1 cellular context compared by ENCODE assay signal in the genomic region with DNA sequence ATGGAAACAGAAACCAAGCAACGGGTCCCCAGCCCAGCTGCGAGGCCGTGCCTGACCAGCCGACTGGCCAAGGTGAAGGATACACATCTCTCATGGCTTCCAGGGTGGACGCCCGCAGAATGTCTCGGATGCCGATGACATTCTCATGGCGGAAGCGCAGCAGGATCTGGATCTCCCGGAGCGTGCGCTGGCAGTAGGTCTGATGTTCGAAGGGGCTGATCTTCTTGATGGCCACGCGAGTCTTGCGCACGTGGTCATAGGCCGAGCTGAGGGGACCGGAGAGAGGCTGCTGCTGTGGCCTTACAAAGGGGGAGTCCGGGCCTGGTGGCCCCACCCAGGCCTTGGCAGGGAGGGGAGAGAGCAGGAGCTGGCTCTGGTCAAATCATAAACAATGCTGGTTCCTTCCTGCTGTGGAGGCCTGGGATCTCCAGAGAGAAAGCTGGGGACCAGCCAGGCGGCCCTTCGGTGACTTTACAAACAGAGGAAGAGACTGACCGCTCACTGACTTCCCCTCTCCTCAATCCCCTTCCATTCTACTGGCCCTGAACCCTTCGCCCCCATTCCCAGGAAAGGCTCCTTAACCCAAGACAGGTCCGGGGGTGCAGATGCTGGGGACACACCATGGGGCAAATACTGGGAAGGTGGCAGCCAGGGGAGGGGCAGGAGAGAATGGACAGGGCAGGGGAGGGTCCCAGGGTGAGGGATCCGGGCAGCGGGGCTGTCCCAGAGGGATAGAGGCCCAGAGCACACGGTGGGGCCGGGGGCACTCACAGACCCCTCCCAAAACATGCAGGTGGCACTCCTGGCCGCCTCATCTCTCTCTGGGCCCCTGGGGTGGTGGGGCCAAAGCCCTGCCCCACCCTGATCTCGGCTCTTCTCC.
TF ChIP-seq lines count a peak whose summit lies in the region.

No MANE protein-coding gene starts in this region.

TF ChIP-seq in K562, 482 proteins besides CTCF, POLR2A, EP300 and RAD21:
- TF ChIP-seq KDM5B (IDR thresholded peaks at IDR 0.05; ENCODE audit: insufficient replicate concordance, low read depth, low read length) (peak; percentile 9), RBFOX2 (IDR thresholded peaks at IDR 0.05; ENCODE audit: low read depth, low read length) (peak; percentile 36), ZNF212 (CRISPR knock-in tag; IDR thresholded peaks at IDR 0.05) (no peak), FOXP1 (CRISPR knock-in tag; IDR thresholded peaks at IDR 0.05) (0 out of 2 replicates have a peak, but pooled peaks have one; percentile 25), POLR2G (IDR thresholded peaks at IDR 0.05; ENCODE audit: low read depth, low read length) (0 out of 2 replicates have a peak, but pooled peaks have one; percentile 18)
- TF ChIP-seq, protein P1, sequence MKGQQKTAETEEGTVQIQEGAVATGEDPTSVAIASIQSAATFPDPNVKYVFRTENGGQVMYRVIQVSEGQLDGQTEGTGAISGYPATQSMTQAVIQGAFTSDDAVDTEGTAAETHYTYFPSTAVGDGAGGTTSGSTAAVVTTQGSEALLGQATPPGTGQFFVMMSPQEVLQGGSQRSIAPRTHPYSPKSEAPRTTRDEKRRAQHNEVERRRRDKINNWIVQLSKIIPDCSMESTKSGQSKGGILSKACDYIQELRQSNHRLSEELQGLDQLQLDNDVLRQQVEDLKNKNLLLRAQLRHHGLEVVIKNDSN (CRISPR knock-in tag; IDR thresholded peaks at IDR 0.05), result 0 out of 2 replicates have a peak, but pooled peaks have one; percentile 10
- TF ChIP-seq, protein P2, sequence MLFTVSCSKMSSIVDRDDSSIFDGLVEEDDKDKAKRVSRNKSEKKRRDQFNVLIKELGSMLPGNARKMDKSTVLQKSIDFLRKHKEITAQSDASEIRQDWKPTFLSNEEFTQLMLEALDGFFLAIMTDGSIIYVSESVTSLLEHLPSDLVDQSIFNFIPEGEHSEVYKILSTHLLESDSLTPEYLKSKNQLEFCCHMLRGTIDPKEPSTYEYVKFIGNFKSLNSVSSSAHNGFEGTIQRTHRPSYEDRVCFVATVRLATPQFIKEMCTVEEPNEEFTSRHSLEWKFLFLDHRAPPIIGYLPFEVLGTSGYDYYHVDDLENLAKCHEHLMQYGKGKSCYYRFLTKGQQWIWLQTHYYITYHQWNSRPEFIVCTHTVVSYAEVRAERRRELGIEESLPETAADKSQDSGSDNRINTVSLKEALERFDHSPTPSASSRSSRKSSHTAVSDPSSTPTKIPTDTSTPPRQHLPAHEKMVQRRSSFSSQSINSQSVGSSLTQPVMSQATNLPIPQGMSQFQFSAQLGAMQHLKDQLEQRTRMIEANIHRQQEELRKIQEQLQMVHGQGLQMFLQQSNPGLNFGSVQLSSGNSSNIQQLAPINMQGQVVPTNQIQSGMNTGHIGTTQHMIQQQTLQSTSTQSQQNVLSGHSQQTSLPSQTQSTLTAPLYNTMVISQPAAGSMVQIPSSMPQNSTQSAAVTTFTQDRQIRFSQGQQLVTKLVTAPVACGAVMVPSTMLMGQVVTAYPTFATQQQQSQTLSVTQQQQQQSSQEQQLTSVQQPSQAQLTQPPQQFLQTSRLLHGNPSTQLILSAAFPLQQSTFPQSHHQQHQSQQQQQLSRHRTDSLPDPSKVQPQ (CRISPR knock-in tag; IDR thresholded peaks at IDR 0.05; ENCODE audit: borderline replicate concordance), result no peak
- TF ChIP-seq, protein P3, sequence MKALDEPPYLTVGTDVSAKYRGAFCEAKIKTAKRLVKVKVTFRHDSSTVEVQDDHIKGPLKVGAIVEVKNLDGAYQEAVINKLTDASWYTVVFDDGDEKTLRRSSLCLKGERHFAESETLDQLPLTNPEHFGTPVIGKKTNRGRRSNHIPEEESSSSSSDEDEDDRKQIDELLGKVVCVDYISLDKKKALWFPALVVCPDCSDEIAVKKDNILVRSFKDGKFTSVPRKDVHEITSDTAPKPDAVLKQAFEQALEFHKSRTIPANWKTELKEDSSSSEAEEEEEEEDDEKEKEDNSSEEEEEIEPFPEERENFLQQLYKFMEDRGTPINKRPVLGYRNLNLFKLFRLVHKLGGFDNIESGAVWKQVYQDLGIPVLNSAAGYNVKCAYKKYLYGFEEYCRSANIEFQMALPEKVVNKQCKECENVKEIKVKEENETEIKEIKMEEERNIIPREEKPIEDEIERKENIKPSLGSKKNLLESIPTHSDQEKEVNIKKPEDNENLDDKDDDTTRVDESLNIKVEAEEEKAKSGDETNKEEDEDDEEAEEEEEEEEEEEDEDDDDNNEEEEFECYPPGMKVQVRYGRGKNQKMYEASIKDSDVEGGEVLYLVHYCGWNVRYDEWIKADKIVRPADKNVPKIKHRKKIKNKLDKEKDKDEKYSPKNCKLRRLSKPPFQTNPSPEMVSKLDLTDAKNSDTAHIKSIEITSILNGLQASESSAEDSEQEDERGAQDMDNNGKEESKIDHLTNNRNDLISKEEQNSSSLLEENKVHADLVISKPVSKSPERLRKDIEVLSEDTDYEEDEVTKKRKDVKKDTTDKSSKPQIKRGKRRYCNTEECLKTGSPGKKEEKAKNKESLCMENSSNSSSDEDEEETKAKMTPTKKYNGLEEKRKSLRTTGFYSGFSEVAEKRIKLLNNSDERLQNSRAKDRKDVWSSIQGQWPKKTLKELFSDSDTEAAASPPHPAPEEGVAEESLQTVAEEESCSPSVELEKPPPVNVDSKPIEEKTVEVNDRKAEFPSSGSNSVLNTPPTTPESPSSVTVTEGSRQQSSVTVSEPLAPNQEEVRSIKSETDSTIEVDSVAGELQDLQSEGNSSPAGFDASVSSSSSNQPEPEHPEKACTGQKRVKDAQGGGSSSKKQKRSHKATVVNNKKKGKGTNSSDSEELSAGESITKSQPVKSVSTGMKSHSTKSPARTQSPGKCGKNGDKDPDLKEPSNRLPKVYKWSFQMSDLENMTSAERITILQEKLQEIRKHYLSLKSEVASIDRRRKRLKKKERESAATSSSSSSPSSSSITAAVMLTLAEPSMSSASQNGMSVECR (CRISPR knock-in tag; IDR thresholded peaks at IDR 0.05), result peak; percentile 37; the same call in 1 of the 2 replicates
